ENCODE assay signal across 8 cellular contexts in the genomic region with DNA sequence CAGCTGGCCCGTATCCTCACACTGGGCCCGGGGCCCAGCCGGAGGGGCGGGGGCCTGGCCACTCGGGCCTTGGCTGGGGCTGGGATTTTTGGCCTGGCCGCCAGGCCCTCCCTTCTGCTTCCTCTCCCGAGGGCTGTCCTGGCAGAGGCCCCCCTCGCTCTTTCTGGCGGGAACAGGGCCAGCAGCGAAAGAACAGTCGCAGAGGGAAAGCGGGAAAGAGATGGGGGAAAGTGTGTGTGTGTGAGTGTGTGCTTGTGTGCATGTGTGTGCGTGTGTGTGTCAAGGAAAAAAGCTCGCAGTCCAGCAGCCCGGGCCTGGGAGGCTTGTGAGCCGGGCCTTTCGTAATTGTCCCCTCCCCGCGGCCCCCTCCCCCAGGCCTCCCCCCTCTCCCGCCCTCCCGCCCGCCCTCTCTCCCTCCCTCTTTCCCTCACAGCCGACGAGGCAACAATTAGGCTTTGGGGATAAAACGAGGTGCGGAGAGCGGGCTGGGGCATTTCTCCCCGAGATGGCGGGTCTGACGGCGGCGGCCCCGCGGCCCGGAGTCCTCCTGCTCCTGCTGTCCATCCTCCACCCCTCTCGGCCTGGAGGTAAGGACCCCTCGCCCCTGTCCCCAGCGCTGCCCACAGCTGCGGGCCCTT. TPM values are rescaled to one million over a fixed set of nuclear protein-coding genes. Genes with fewer than 3 reads are reported as not detected.
DNase-seq lines count a peak whose midpoint lies in the region; ATAC-seq and TF ChIP-seq lines count a peak whose summit lies in the region.

Gene ELN (plus strand): TSS at position 491 of the 638 bp plus-strand sequence. CDS start 15 bp downstream, at position 506.

- TF ChIP-seq CTCF in dorsolateral prefrontal cortex (IDR thresholded peaks at IDR 0.05 in 54 of 56, conservative IDR thresholded peaks at IDR 0.05 in 2 of 56; ENCODE audit: low read depth in 1 of 56, partially characterized antibody in 56 of 56) (no peak), suprapubic skin (IDR thresholded peaks at IDR 0.05) (no peak)

- no peak for TF ChIP-seq EP300 in suprapubic skin (IDR thresholded peaks at IDR 0.05)

- 5% methylated on average over 17 of the region's 39 CpGs for WGBS in suprapubic skin

- peak in 1 of 2 donors; percentile 40 for TF ChIP-seq POLR2A in suprapubic skin (IDR thresholded peaks at IDR 0.05)

- peaks cover 91% of the 10 kb centered on the region for H3K4me1 ChIP-seq in suprapubic skin

- no peak for ATAC-seq in GM21515 (IDR thresholded peaks at IDR 0.05; ENCODE audit: unreplicated experiment)

- intact Hi-C loops in dorsolateral prefrontal cortex (cut with DNase I): loop anchor here (2.0 to 10.0 kb wide), 4 partner anchors 34 to 163 kb away; partner anchors contain the start of gene TMEM270 (in 1 of the 2)

- no peaks in the 10 kb centered on the region for H3K36me3 ChIP-seq in suprapubic skin

- peak within 1 kb of the TSS; percentile 28 to 72 (median 56) for H3K4me3 ChIP-seq in dorsolateral prefrontal cortex
- H3K4me3 ChIP-seq in suprapubic skin: peak within 1 kb of the TSS; percentile 55

- peaks cover 0 to 4% (median 0%) of the 10 kb centered on the region in 45 donors for H3K27me3 ChIP-seq in dorsolateral prefrontal cortex
- H3K27me3 ChIP-seq in suprapubic skin: peaks cover 18% of the 10 kb centered on the region

- H3K27ac ChIP-seq in dorsolateral prefrontal cortex (peak within 1 kb of the TSS; percentile 27 to 93 (median 83)), suprapubic skin (peak within 1 kb of the TSS; percentile 77)

- DNase-seq in NCI-H69 (lab: John Stamatoyannopoulos, UW): peak; percentile 63
- DNase-seq in dorsolateral prefrontal cortex: peak in 8 of 10 donors; percentile 47 to 81 (median 68)
- peak; percentile 82 for DNase-seq in medulla oblongata (ENCODE audit: extremely low spot score)
- DNase-seq in suprapubic skin (ENCODE audit: low spot score in 2 of 2): peak; percentile 88 to 89
- no peak for DNase-seq in NCI-H748 treated with DMSO at 0.1 percent for 48 hours (lab: John Stamatoyannopoulos, UW)
- no peak for DNase-seq in HT-29 (ENCODE audit: low spot score)
- no peak for DNase-seq in OCI-M2 (lab: John Stamatoyannopoulos, UW; ENCODE audit: unreplicated experiment)

- H3K9me3 ChIP-seq in suprapubic skin: no peaks in the 10 kb centered on the region

RNA-seq across cellular contexts. Expression of gene ELN, which starts in this region (rescaled TPM):
- total RNA-seq in dorsolateral prefrontal cortex (10 to 100 TPM in 117 of 120 experiments, 1 to 10 TPM in 3; 8.1 to 58.9 (median 19.5) TPM), suprapubic skin (10 to 100 TPM in 3 of 4 donors, 1 to 10 TPM in 1; 7.7 to 30.7 (median 25.1) TPM)
- 0.03 and 0.10 TPM in 2 replicates for total RNA-seq in HT-29 (2014; rRNA removed; shearing (Covaris generic))

Comparison
In these comparisons a context has a peak if more than half of its experiments do, and no peak if none do; other contexts are left out.
1. DNase-seq: peak in NCI-H69 (single experiment), dorsolateral prefrontal cortex (8 of 10), medulla oblongata (single experiment) and suprapubic skin (2 of 2); none in NCI-H748 treated with DMSO at 0.1 percent for 48 hours (single experiment), HT-29 (single experiment) and OCI-M2 (single experiment).